Comparison of ENCODE assay signal across 19 cellular contexts in the genomic region with DNA sequence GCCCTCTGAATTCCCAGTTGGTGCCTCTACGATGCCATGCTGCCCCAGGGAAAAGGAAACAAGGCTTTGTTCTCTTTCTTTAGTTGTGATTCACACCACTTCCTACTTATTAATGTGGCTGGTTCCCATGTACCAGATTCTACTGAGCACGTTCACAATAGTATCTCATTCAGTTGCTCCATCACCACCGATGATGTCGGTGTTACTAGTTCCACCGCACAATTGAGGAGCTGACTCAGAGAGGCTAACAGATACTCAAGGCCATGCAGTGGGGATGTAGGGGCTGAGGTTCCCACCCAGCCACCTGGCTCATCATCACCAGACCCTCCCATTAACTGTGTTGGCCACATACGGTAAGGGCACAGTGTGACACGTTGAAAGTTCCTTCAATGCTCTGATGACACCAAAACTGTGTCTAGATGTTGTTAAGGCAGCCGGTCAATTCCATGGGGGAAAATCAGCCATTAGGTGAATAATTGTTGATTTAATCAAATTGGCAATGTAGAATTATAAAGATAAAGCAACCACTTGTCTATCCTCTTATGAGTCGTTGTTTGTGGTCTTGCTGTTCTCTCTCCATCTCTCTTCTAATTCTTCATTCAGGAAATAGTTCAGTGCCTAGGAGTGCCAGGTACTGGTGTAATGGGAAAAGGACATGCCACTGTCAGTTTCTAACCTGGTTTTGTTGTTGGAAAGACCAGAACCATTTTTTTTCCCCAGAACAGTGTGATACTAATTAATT.
DNase-seq lines count a peak whose midpoint lies in the region; ATAC-seq and TF ChIP-seq lines count a peak whose summit lies in the region.
"Had no signal": no experiment of that assay in that cellular context is flagged by ENCODE, and none has a peak within 500 bp of the region (broad histone marks: within the 10 kb centered on the region; RNA-seq: fewer than 3 reads in every experiment).

No MANE protein-coding gene starts in this region.

- H3K4ac ChIP-seq in IMR-90 (ENCODE audit: low read depth, low read length): no peak overlapping the region
- H3K4ac ChIP-seq in neuronal stem cell (ENCODE audit: low read length): no peak overlapping the region

- in situ Hi-C loops in IMR-90 (cut with MboI; ENCODE audit: low sequenced_read_pairs): no loop called here

- H2BK15ac ChIP-seq in IMR-90 (ENCODE audit: low read depth, low read length): no peak overlapping the region
- no peak overlapping the region for H2BK15ac ChIP-seq in neuronal stem cell (ENCODE audit: low read length)

- TF ChIP-seq CTCF in IMR-90 (conservative IDR thresholded peaks at IDR 0.05; ENCODE audit: low read depth, low read length) (no peak), mesothelial cell of epicardium (IDR thresholded peaks at IDR 0.05; ENCODE audit: unreplicated experiment) (no peak)

- no peaks in the 10 kb centered on the region for H3K4me1 ChIP-seq in IMR-90 (ENCODE audit: control insufficient read depth, insufficient read depth, low read length)
- H3K4me1 ChIP-seq in neuronal stem cell (ENCODE audit: control insufficient read depth in 2 of 2, insufficient read depth in 1 of 2, low read depth in 1 of 2, low read length in 2 of 2): peaks cover 0 to 1% of the 10 kb centered on the region in 2 donors
- H3K4me1 ChIP-seq: right lobe of liver, tibial nerve had no signal

- no peaks in the 10 kb centered on the region; the same call in 1 of the 2 replicates for H3K27me3 ChIP-seq in IMR-90 (ENCODE audit: control insufficient read depth, insufficient read depth, low read length)
- no peaks in the 10 kb centered on the region for H3K27me3 ChIP-seq in neuronal stem cell (ENCODE audit: control insufficient read depth in 3 of 3, insufficient read depth in 3 of 3, low read depth in 1 of 3, low read length in 3 of 3)
- H3K27me3 ChIP-seq: right lobe of liver, tibial nerve had no signal

- no peak overlapping the region for H3K4me3 ChIP-seq in IMR-90 (ENCODE audit: insufficient read depth, low read depth, low read length)
- no peak overlapping the region for H3K4me3 ChIP-seq in neuronal stem cell (ENCODE audit: low read length in 2 of 2)
- H3K4me3 ChIP-seq: right lobe of liver, tibial nerve had no signal

- H2BK120ac ChIP-seq in IMR-90 (ENCODE audit: low read depth, low read length) (no peak overlapping the region), neuronal stem cell (ENCODE audit: low read depth, low read length) (no peak overlapping the region)

- intact Hi-C loops in activated CD4-positive, alpha-beta T cell treated with anti-CD3 and anti-CD28 coated beads, Interleukin-2, amount 10 ng/mL, durations not matched to agents 24 days and 14 days (cut with micrococcal nuclease): no loop called here
- intact Hi-C loops in IMR-90 (cut with micrococcal nuclease): no loop called here

- no peak overlapping the region for H4K5ac ChIP-seq in IMR-90 (ENCODE audit: low read depth, low read length)

- H3K4me2 ChIP-seq in IMR-90 (ENCODE audit: low read depth, low read length) (no peak overlapping the region), neuronal stem cell (ENCODE audit: insufficient read depth, low read length, poor library complexity, severe bottlenecking) (no peak overlapping the region)

- H2BK5ac ChIP-seq in IMR-90 (ENCODE audit: low read depth, low read length, poor library complexity, severe bottlenecking): no peak overlapping the region
- H2BK5ac ChIP-seq in neuronal stem cell (ENCODE audit: low read length): no peak overlapping the region

- H2AFZ ChIP-seq in IMR-90 (replicated peaks; ENCODE audit: low read length, poor library complexity): peak overlapping the region; percentile 17
- no peak overlapping the region for H2AFZ ChIP-seq in neuronal stem cell (ENCODE audit: low read length)

- TF ChIP-seq POLR2A in IMR-90 (IDR thresholded peaks at IDR 0.05; ENCODE audit: low read depth, low read length): no peak

- peaks cover 48% of the 10 kb centered on the region for H3K36me3 Mint-ChIP-seq in activated CD4-positive, alpha-beta T cell treated with anti-CD3 and anti-CD28 coated beads, Interleukin-2, amount 10 ng/mL, durations not matched to agents 24 days and 14 days (ENCODE audit: low read depth)
- no peaks in the 10 kb centered on the region for H3K36me3 Mint-ChIP-seq in mesothelial cell of epicardium

- no CpG with 5 or more reads among the region's 9 CpGs for WGBS in IMR-90 (ENCODE audit: extremely low coverage in 2 of 2, insufficient read length in 1 of 2), 2 experiments
- no CpG with 5 or more reads among the region's 9 CpGs for WGBS in neuronal stem cell (ENCODE audit: extremely low coverage in 2 of 2, insufficient read length in 2 of 2, insufficient replicate concordance in 1 of 2), 2 donors

- dilution Hi-C loops in IMR-90 (cut with HindIII; ENCODE audit: low sequenced_read_pairs, unreplicated experiment): no loop called here

- POLR2A ChIA-PET in IMR-90 (lab: Charles Lee; ENCODE audit: unreplicated experiment): no interaction called here

- H3K36me3 ChIP-seq in IMR-90 (ENCODE audit: control insufficient read depth, insufficient read depth, low read length) (no peaks in the 10 kb centered on the region), neuronal stem cell (replicated peaks in 1 of 2; ENCODE audit: control insufficient read depth in 2 of 2, insufficient read depth in 2 of 2, low read length in 2 of 2) (no peaks in the 10 kb centered on the region)
- H3K36me3 ChIP-seq: right lobe of liver, tibial nerve had no signal

- H3K79me1 ChIP-seq in IMR-90 (ENCODE audit: low read depth in 1 of 2, low read length in 2 of 2) (no peaks in the 10 kb centered on the region; a peak in 1 of 4 replicates), neuronal stem cell (ENCODE audit: low read depth, low read length) (no peaks in the 10 kb centered on the region)

- TF ChIP-seq RAD21 in IMR-90 (IDR thresholded peaks at IDR 0.05; ENCODE audit: low read length): no peak

- H3K23ac ChIP-seq in IMR-90 (ENCODE audit: low read depth, low read length) (no peak overlapping the region), neuronal stem cell (ENCODE audit: low read depth, low read length, poor library complexity) (peak overlapping the region; percentile 25)

- H3K18ac ChIP-seq in IMR-90 (ENCODE audit: low read depth, low read length) (no peak overlapping the region), neuronal stem cell (ENCODE audit: low read length) (peak overlapping the region; percentile 36)

- CTCF ChIA-PET in IMR-90 (lab: Yijun Ruan, JAX): no interaction called here

- H3K4me3 Mint-ChIP-seq in activated CD4-positive, alpha-beta T cell treated with anti-CD3 and anti-CD28 coated beads, Interleukin-2, amount 10 ng/mL, durations not matched to agents 24 days and 14 days: no peak overlapping the region
- H3K4me3 Mint-ChIP-seq in mesothelial cell of epicardium: no peak overlapping the region
- H3K4me3 Mint-ChIP-seq: brain, nephron had no signal

- H3K27me3 Mint-ChIP-seq in activated CD4-positive, alpha-beta T cell treated with anti-CD3 and anti-CD28 coated beads, Interleukin-2, amount 10 ng/mL, durations not matched to agents 24 days and 14 days: no peaks in the 10 kb centered on the region
- peaks cover 72% of the 10 kb centered on the region for H3K27me3 Mint-ChIP-seq in mesothelial cell of epicardium (ENCODE audit: low read depth)

- DNase-seq in activated CD4-positive, alpha-beta T cell treated with anti-CD3 and anti-CD28 coated beads, Interleukin-2, amount 10 ng/mL, durations not matched to agents 24 days and 14 days: no peak
- DNase-seq in activated CD4-positive, alpha-beta T cell treated with anti-CD3 and anti-CD28 coated beads for 4 hours: no peak
- DNase-seq in IMR-90 (peak; percentile 79), amniotic epithelial cell (ENCODE audit: low read depth) (peak; percentile 73), neuronal stem cell (ENCODE audit: low spot score) (no peak), mesothelial cell of epicardium (ENCODE audit: low spot score in 2 of 2, unreplicated experiment in 2 of 2) (no peak), NCI-H2107 (lab: John Stamatoyannopoulos, UW) (no peak)
- DNase-seq: ACHN; effector memory CD4-positive, alpha-beta T cell; glutamatergic neuron; left cardiac atrium; NCI-H1092 treated with DMSO at 0.1 percent for 48 hours; NCI-H446 treated with DMSO at 0.1 percent for 48 hours; right lobe of liver; RPMI8226 had no signal

- H4K91ac ChIP-seq in IMR-90 (ENCODE audit: insufficient read depth, low read depth, low read length): no peak overlapping the region; the same call in 1 of the 2 replicates
- no peak overlapping the region for H4K91ac ChIP-seq in neuronal stem cell (ENCODE audit: low read depth, low read length, poor library complexity)

- H3K4me1 Mint-ChIP-seq in activated CD4-positive, alpha-beta T cell treated with anti-CD3 and anti-CD28 coated beads, Interleukin-2, amount 10 ng/mL, durations not matched to agents 24 days and 14 days: peaks cover 46% of the 10 kb centered on the region
- H3K4me1 Mint-ChIP-seq in mesothelial cell of epicardium: no peaks in the 10 kb centered on the region
- H3K4me1 Mint-ChIP-seq: nephron had no signal

- no TSS peak for BruUV-seq in IMR-90 (replicated peaks; lab: Mats Ljungman, UMichigan)

- peaks cover 18% of the 10 kb centered on the region for H3K9me3 Mint-ChIP-seq in activated CD4-positive, alpha-beta T cell treated with anti-CD3 and anti-CD28 coated beads, Interleukin-2, amount 10 ng/mL, durations not matched to agents 24 days and 14 days
- H3K9me3 Mint-ChIP-seq in mesothelial cell of epicardium: no peaks in the 10 kb centered on the region
- H3K9me3 Mint-ChIP-seq: nephron had no signal

- H3K9ac ChIP-seq in IMR-90 (ENCODE audit: low read depth, low read length) (no peak overlapping the region), neuronal stem cell (ENCODE audit: low read depth, low read length, poor library complexity) (no peak overlapping the region)

- no peak overlapping the region for H2AK9ac ChIP-seq in IMR-90 (replicated peaks; ENCODE audit: low read depth, low read length, poor library complexity)

- no peaks in the 10 kb centered on the region for H3K9me1 ChIP-seq in IMR-90 (ENCODE audit: insufficient read depth, low read length)

- H4K20me1 ChIP-seq in IMR-90 (ENCODE audit: insufficient read depth, low read length): no peaks in the 10 kb centered on the region

- H2AK5ac ChIP-seq in IMR-90 (ENCODE audit: low read depth, low read length) (no peak overlapping the region), neuronal stem cell (ENCODE audit: low read depth, low read length) (no peak overlapping the region)

- H4K8ac ChIP-seq in IMR-90 (ENCODE audit: low read depth in 2 of 2, low read length in 2 of 2) (no peak overlapping the region), neuronal stem cell (ENCODE audit: low read depth, low read length) (no peak overlapping the region)

- no peaks in the 10 kb centered on the region for H3K9me3 ChIP-seq in IMR-90 (ENCODE audit: control insufficient read depth, insufficient read depth, low read length)
- peaks cover 0 to 3% of the 10 kb centered on the region in 2 donors for H3K9me3 ChIP-seq in neuronal stem cell (replicated peaks in 1 of 2; ENCODE audit: control insufficient read depth in 2 of 2, insufficient read depth in 1 of 2, low read depth in 1 of 2, low read length in 2 of 2)
- H3K9me3 ChIP-seq: right lobe of liver, tibial nerve had no signal

- H3K14ac ChIP-seq in IMR-90 (replicated peaks; ENCODE audit: low read depth, low read length): no peak overlapping the region
- no peak overlapping the region for H3K14ac ChIP-seq in neuronal stem cell (ENCODE audit: low read length)

- H3K27ac ChIP-seq in IMR-90 (ENCODE audit: insufficient read depth, low read length) (no peak overlapping the region), neuronal stem cell (replicated peaks; ENCODE audit: low read length) (no peak overlapping the region)
- H3K27ac ChIP-seq: right lobe of liver, tibial nerve had no signal

- H2BK20ac ChIP-seq in IMR-90 (ENCODE audit: low read depth, low read length): no peak overlapping the region

- H3K27ac Mint-ChIP-seq in activated CD4-positive, alpha-beta T cell treated with anti-CD3 and anti-CD28 coated beads, Interleukin-2, amount 10 ng/mL, durations not matched to agents 24 days and 14 days: peak overlapping the region; percentile 43
- no peak overlapping the region for H3K27ac Mint-ChIP-seq in mesothelial cell of epicardium
- H3K27ac Mint-ChIP-seq: brain, nephron had no signal

- no peak overlapping the region for H3K56ac ChIP-seq in IMR-90 (ENCODE audit: extremely low read depth, insufficient read depth, low read length)

- ATAC-seq in IMR-90 (ENCODE audit: low read depth): no peak
- no peak for ATAC-seq in HG03139 (IDR thresholded peaks at IDR 0.05; ENCODE audit: unreplicated experiment)
- ATAC-seq: left cardiac atrium, right lobe of liver had no signal

- no peak overlapping the region for H2BK12ac ChIP-seq in neuronal stem cell (ENCODE audit: low read length)

Comparison
In these comparisons a context has a peak if more than half of its experiments do, and no peak if none do; other contexts are left out.
1. DNase-seq: peak in IMR-90 (single experiment) and amniotic epithelial cell (single experiment); none in activated CD4-positive, alpha-beta T cell treated with anti-CD3 and anti-CD28 coated beads, Interleukin-2, amount 10 ng/mL, durations not matched to agents 24 days and 14 days (single experiment), activated CD4-positive, alpha-beta T cell treated with anti-CD3 and anti-CD28 coated beads for 4 hours (0 of 2), neuronal stem cell (single experiment), mesothelial cell of epicardium (0 of 2) and NCI-H2107 (single experiment).